Comparison of ENCODE assay signal across 29 cellular contexts in genomic region chr17:50323060-50323459, GRCh38. TPM values are rescaled to one million over a fixed set of nuclear protein-coding genes. Genes with fewer than 3 reads are reported as not detected.
"Had no signal": no experiment of that assay in that cellular context is flagged by ENCODE, and none has a peak within 500 bp of the region (broad histone marks: within the 10 kb centered on the region; RNA-seq: fewer than 3 reads in every experiment).

No MANE protein-coding gene starts in this region.

- H3K27me3 ChIP-seq: esophagus squamous epithelium, ovary, spleen, thyroid gland, vagina had no signal

- H3K4me3 ChIP-seq: coronary artery, esophagus squamous epithelium, ovary, psoas muscle, skin epidermis, spleen, thyroid gland, vagina had no signal

- H3K27ac ChIP-seq: coronary artery, esophagus squamous epithelium, ovary, psoas muscle, skin epidermis, spleen, thyroid gland, vagina had no signal

- H3K27me3 Mint-ChIP-seq: naive thymus-derived CD4-positive, alpha-beta T cell; stimulated activated naive CD8-positive, alpha-beta T cell treated with anti-CD3 and anti-CD28 coated beads, Interleukin-15, amount 100 ng/mL, for 72 hours had no signal

- H3K36me3 ChIP-seq: esophagus squamous epithelium, ovary, spleen, thyroid gland, vagina had no signal

- ATAC-seq: left lobe of liver; naive thymus-derived CD4-positive, alpha-beta T cell; psoas muscle; right cardiac atrium; stimulated activated naive CD8-positive, alpha-beta T cell treated with anti-CD3 and anti-CD28 coated beads, Interleukin-15, amount 100 ng/mL, for 72 hours had no signal

- H3K4me1 Mint-ChIP-seq: immature natural killer cell had no signal

- H3K9me3 ChIP-seq: esophagus squamous epithelium, ovary, psoas muscle, spleen, thyroid gland, vagina had no signal

- H3K4me3 Mint-ChIP-seq: immature natural killer cell; naive thymus-derived CD4-positive, alpha-beta T cell; nephron; stimulated activated naive CD8-positive, alpha-beta T cell treated with anti-CD3 and anti-CD28 coated beads, Interleukin-15, amount 100 ng/mL, for 72 hours had no signal

- H3K27ac Mint-ChIP-seq: immature natural killer cell; naive thymus-derived CD4-positive, alpha-beta T cell; stimulated activated naive CD8-positive, alpha-beta T cell treated with anti-CD3 and anti-CD28 coated beads, Interleukin-15, amount 100 ng/mL, for 72 hours had no signal

- H3K4me1 ChIP-seq: spleen, thyroid gland had no signal

- H3K9me3 Mint-ChIP-seq: immature natural killer cell; naive thymus-derived CD4-positive, alpha-beta T cell; nephron; stimulated activated naive CD8-positive, alpha-beta T cell treated with anti-CD3 and anti-CD28 coated beads, Interleukin-15, amount 100 ng/mL, for 72 hours had no signal

- H3K36me3 Mint-ChIP-seq: immature natural killer cell; naive thymus-derived CD4-positive, alpha-beta T cell had no signal

- DNase-seq: dermis blood vessel endothelial cell; effector memory CD4-positive, alpha-beta T cell; erythroblast; esophagus squamous epithelium; hypothalamus; immature natural killer cell; kidney; mesenchymal stem cell; midbrain; naive thymus-derived CD4-positive, alpha-beta T cell; occipital lobe; psoas muscle; right cardiac atrium; spleen; stimulated activated CD4-positive, alpha-beta T cell treated with anti-CD3 and anti-CD28 coated beads, Interleukin-4, amount 100 ng/mL, for 4 hours; stimulated activated naive CD4-positive, alpha-beta T cell; stimulated activated naive CD8-positive, alpha-beta T cell treated with anti-CD3 and anti-CD28 coated beads, Interleukin-15, amount 100 ng/mL, for 72 hours; thyroid gland; trophoblast cell had no signal

RNA-seq across cellular contexts. Expression of gene TMEM92, which starts 48.8 kb away (rescaled TPM):
- total RNA-seq: fibroblast of villous mesenchyme, frontal cortex, lung microvascular endothelial cell, occipital lobe, psoas muscle, right cardiac atrium, temporal lobe, thyroid gland had no signal
